ENCODE assay signal across 17 cellular contexts in genomic region chr1:55476445-55477015, GRCh38.
A peak's percentile ranks its signal among the peaks of the same experiment; 100 is the strongest.
DNase-seq lines count a peak whose midpoint lies in the region.
"Had no signal": no experiment of that assay in that cellular context is flagged by ENCODE, and none has a peak within 500 bp of the region (broad histone marks: within the 10 kb centered on the region; RNA-seq: fewer than 3 reads in every experiment).

No MANE protein-coding gene starts in this region.

- H2BK12ac ChIP-seq in mesenchymal stem cell (ENCODE audit: low read length in 2 of 2): no peak overlapping the region

- no peak overlapping the region for H2BK5ac ChIP-seq in mesenchymal stem cell (ENCODE audit: low read depth, low read length, poor library complexity, severe bottlenecking)

- no peak overlapping the region for H3K4ac ChIP-seq in mesenchymal stem cell (ENCODE audit: low read depth in 1 of 2, low read length in 2 of 2)

- no peak overlapping the region for H2AFZ ChIP-seq in mesenchymal stem cell (ENCODE audit: low read depth, low read length)

- H3K23ac ChIP-seq in mesenchymal stem cell (ENCODE audit: low read length in 2 of 2): no peak overlapping the region

- H3K4me3 ChIP-seq in mesenchymal stem cell (ENCODE audit: insufficient read depth in 1 of 2, low read depth in 1 of 2, low read length in 2 of 2): no peak overlapping the region
- H3K4me3 ChIP-seq: mucosa of descending colon, suprapubic skin had no signal

- H2AK5ac ChIP-seq in mesenchymal stem cell (ENCODE audit: low read length, severe bottlenecking): no peak overlapping the region

- H3K18ac ChIP-seq in mesenchymal stem cell (ENCODE audit: low read depth in 1 of 2, low read length in 2 of 2): no peak overlapping the region

- H3K27me3 ChIP-seq in mesenchymal stem cell (ENCODE audit: control insufficient read depth in 1 of 2, insufficient read depth in 1 of 2, low read length in 2 of 2): no peaks in the 10 kb centered on the region
- H3K27me3 ChIP-seq: foreskin keratinocyte, suprapubic skin had no signal

- peak; percentile 3 for DNase-seq in HT-29 (ENCODE audit: low spot score)
- DNase-seq in NCI-H2227 treated with DMSO at 0.1 percent for 48 hours (lab: John Stamatoyannopoulos, UW): peak; percentile 65
- peak; percentile 72 for DNase-seq in fibroblast of gingiva (ENCODE audit: low read depth)
- no peak for DNase-seq in mesenchymal stem cell
- DNase-seq in activated CD4-positive, CD25-positive, alpha-beta regulatory T cell treated with anti-CD3 and anti-CD28 coated beads, Interleukin-2, amount 50 U/mL, for 72 hours: no peak
- no peak for DNase-seq in GF-D8 (lab: John Stamatoyannopoulos, UW)
- DNase-seq in NCI-H1436 (lab: John Stamatoyannopoulos, UW): no peak
- DNase-seq: CD8-positive, alpha-beta memory T cell; DMS79 treated with DMSO at 0.1 percent for 48 hours; endodermal cell; foreskin keratinocyte; MM.1S; mucosa of descending colon; NCI-H524; retina had no signal

- H3K4me2 ChIP-seq in mesenchymal stem cell (ENCODE audit: low read length, poor library complexity, severe bottlenecking): no peak overlapping the region

- no peak overlapping the region for H2BK120ac ChIP-seq in mesenchymal stem cell (ENCODE audit: low read depth, low read length)

- H3K36me3 ChIP-seq in mesenchymal stem cell (ENCODE audit: control insufficient read depth in 1 of 2, insufficient read depth in 2 of 2, low read depth in 1 of 2, low read length in 2 of 2): no peaks in the 10 kb centered on the region
- H3K36me3 ChIP-seq: suprapubic skin had no signal

- H3K9me3 ChIP-seq in mesenchymal stem cell (ENCODE audit: control insufficient read depth, low read length): peaks cover 6% of the 10 kb centered on the region
- H3K9me3 ChIP-seq: mucosa of descending colon, suprapubic skin had no signal

- H2BK15ac ChIP-seq in mesenchymal stem cell (ENCODE audit: low read depth, poor library complexity, severe bottlenecking): peak overlapping the region; percentile 15

- no peak overlapping the region for H4K91ac ChIP-seq in mesenchymal stem cell (ENCODE audit: low read length)

- no peaks in the 10 kb centered on the region for H3K79me1 ChIP-seq in mesenchymal stem cell (replicated peaks; ENCODE audit: low read length, poor library complexity, severe bottlenecking)

- WGBS in mesenchymal stem cell: 94% methylated on average over 3 of the region's 6 CpGs

- no peak overlapping the region for H4K8ac ChIP-seq in mesenchymal stem cell (ENCODE audit: low read length)

- no peak overlapping the region for H3K27ac ChIP-seq in mesenchymal stem cell (ENCODE audit: low read length, poor library complexity, severe bottlenecking)
- H3K27ac ChIP-seq: foreskin keratinocyte, HL-60, suprapubic skin had no signal

- H3K14ac ChIP-seq in mesenchymal stem cell (ENCODE audit: low read length in 2 of 2): no peak overlapping the region

- peaks cover 8% of the 10 kb centered on the region for H3K4me1 ChIP-seq in mesenchymal stem cell (ENCODE audit: control insufficient read depth, insufficient read depth, low read depth, low read length)
- H3K4me1 ChIP-seq: foreskin keratinocyte had no signal

- no peak overlapping the region for H3K9ac ChIP-seq in mesenchymal stem cell (ENCODE audit: low read length)

Comparison
In these comparisons a context has a peak if more than half of its experiments do, and no peak if none do; other contexts are left out.
1. DNase-seq: peak in HT-29 (single experiment), NCI-H2227 treated with DMSO at 0.1 percent for 48 hours (single experiment) and fibroblast of gingiva (single experiment); none in mesenchymal stem cell (single experiment), activated CD4-positive, CD25-positive, alpha-beta regulatory T cell treated with anti-CD3 and anti-CD28 coated beads, Interleukin-2, amount 50 U/mL, for 72 hours (single experiment), GF-D8 (single experiment) and NCI-H1436 (single experiment).